In the genomic region with DNA sequence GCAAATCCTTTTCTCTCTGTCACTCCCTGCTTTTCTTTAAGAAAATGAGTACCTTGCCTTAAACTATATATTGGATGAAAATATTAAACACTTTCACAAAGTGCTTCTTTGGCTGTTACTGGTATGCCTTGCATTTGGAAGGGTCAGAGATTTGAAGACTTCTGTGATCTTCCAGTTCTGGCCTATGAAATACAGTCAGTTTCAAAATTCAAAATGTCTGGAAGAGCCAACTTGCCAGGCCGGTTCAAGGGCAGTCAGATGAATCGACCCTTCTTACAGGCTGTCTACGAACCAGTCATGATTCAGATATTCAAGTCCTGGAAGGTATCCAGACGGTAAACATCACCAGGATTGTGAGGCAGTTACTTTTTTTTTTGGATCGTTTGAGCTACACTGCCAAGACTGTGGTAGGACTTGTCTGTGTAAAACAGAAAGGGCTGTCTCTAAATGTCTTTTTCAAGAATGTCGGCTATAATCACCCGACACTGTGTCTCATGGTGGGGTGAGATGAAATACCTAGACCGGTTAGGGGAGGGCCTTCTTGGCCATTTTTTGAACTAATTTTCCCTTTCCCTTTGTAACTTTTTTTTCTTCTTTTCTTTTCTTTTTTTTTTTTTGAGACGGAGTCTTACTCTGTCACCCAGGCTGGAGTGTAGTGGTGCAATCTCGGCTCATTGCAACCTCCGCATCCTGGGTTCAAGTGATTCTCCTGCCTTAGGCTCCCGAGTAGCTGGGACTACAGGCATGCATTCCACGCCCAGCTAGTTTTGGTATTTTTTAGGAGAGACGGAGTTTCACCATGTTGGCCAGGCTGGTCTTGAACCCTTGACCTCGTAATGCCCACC, we compare ENCODE assay signal across 8 cellular contexts. TPM values are rescaled to one million over a fixed set of nuclear protein-coding genes. Genes with fewer than 3 reads are reported as not detected.
DNase-seq lines count a peak whose midpoint lies in the region; ATAC-seq and TF ChIP-seq lines count a peak whose summit lies in the region.

No MANE protein-coding gene starts in this region.

- peaks cover 100% of the 10 kb centered on the region for H3K79me2 ChIP-seq in HCT116 (ENCODE audit: insufficient read depth, low read length)

- no peak overlapping the region for H2AFZ ChIP-seq in HCT116 (ENCODE audit: low read depth, low read length, poor library complexity, severe bottlenecking)

- no peaks in the 10 kb centered on the region for H3K9me3 ChIP-seq in HCT116 (ENCODE audit: control insufficient read depth in 1 of 2, insufficient read depth in 1 of 2, low read depth in 1 of 2, low read length in 2 of 2)
- no peaks in the 10 kb centered on the region for H3K9me3 ChIP-seq in Panc1 (ENCODE audit: control insufficient read depth, insufficient read depth, low read depth, low read length)

- H3K27ac ChIP-seq in HCT116 (ENCODE audit: low read depth, low read length): peak overlapping the region; percentile 72
- peak overlapping the region; percentile 96 for H3K27ac ChIP-seq in Panc1 (ENCODE audit: low read length)
- H3K27ac ChIP-seq in epithelial cell of prostate: peak overlapping the region; percentile 99

- TF ChIP-seq CTCF in HCT116 (IDR thresholded peaks at IDR 0.05 in 2 of 3, conservative IDR thresholded peaks at IDR 0.05 in 1 of 3; ENCODE audit: borderline replicate concordance in 1 of 3, insufficient read depth in 1 of 3, low read depth in 2 of 3, low read length in 2 of 3): no peak
- no peak for TF ChIP-seq CTCF in Panc1 (IDR thresholded peaks at IDR 0.05)

- RAD21 ChIA-PET in HCT116 (lab: Charles Lee; ENCODE audit: low non-redundant PET in 1 of 2, low total read pairs in 2 of 2, uncharacterized antibody in 2 of 2, unreplicated experiment in 2 of 2): no interaction called here

- TF ChIP-seq POLR2A in HCT116 (IDR thresholded peaks at IDR 0.05; ENCODE audit: borderline replicate concordance, extremely low read depth, insufficient read depth, insufficient read length): no peak

- TF ChIP-seq RAD21 in HCT116 (IDR thresholded peaks at IDR 0.05; ENCODE audit: low read depth): no peak

- H3K4me1 ChIP-seq in HCT116 (ENCODE audit: control insufficient read depth in 1 of 2, insufficient read depth in 2 of 2, low read length in 2 of 2) (peaks cover 93 to 95% of the 10 kb centered on the region in 2 experiments), Panc1 (ENCODE audit: control insufficient read depth, insufficient read depth, low read length) (peaks cover 100% of the 10 kb centered on the region)

- in situ Hi-C loops in Panc1 (cut with HindIII; ENCODE audit: low pct_unique_long_range_greater_than_20kb, low sequenced_read_pairs): loop anchor here (25.0 kb wide), 2 partner anchors 1129 to 1679 kb away; partner anchors contain the start of genes C19orf47, LEUTX and PLD3

- peak overlapping the region; percentile 93 to 95 for H3K27ac Mint-ChIP-seq in natural killer cell treated with Interleukin-12 subunit alpha and Interleukin-12 subunit beta and Interleukin-15 and Interleukin-18, amount 100 ng/mL, for 72 hours

- peak overlapping the region; percentile 71 for H3K9ac ChIP-seq in HCT116 (ENCODE audit: low read length)

- H3K27me3 ChIP-seq in HCT116 (ENCODE audit: insufficient read depth, low read length): no peaks in the 10 kb centered on the region
- no peaks in the 10 kb centered on the region for H3K27me3 ChIP-seq in Panc1 (ENCODE audit: control insufficient read depth, insufficient read depth, low read length)

- peaks cover 10% of the 10 kb centered on the region; the same call in 1 of the 2 replicates for H4K20me1 ChIP-seq in HCT116 (ENCODE audit: insufficient read depth)

- POLR2A ChIA-PET in HCT116 (lab: Charles Lee): interaction anchor here (0.8 to 2.6 kb wide), 3 partner anchors 9 to 25 kb away, joined by 3 to 7 read pairs (median 4); partner anchors contain the start of gene ACTN4
- POLR2A ChIA-PET in Panc1 (lab: Charles Lee): interaction anchor here (0.6 to 2.3 kb wide), 15 partner anchors 9 to 1667 kb away, joined by 3 to 16 read pairs (median 6); partner anchors contain the start of genes ACTN4, MED29 and PAF1

- H3K36me3 Mint-ChIP-seq in natural killer cell treated with Interleukin-12 subunit alpha and Interleukin-12 subunit beta and Interleukin-15 and Interleukin-18, amount 100 ng/mL, for 72 hours: peaks cover 7% of the 10 kb centered on the region

- H3K4me1 Mint-ChIP-seq in natural killer cell treated with Interleukin-12 subunit alpha and Interleukin-12 subunit beta and Interleukin-15 and Interleukin-18, amount 100 ng/mL, for 72 hours (ENCODE audit: low read depth in 2 of 2): peaks cover 76 to 85% of the 10 kb centered on the region in 2 donors

- H3K4me3 Mint-ChIP-seq in natural killer cell treated with Interleukin-12 subunit alpha and Interleukin-12 subunit beta and Interleukin-15 and Interleukin-18, amount 100 ng/mL, for 72 hours: peak overlapping the region; percentile 79

- no peaks in the 10 kb centered on the region for H3K9me3 Mint-ChIP-seq in natural killer cell treated with Interleukin-12 subunit alpha and Interleukin-12 subunit beta and Interleukin-15 and Interleukin-18, amount 100 ng/mL, for 72 hours

- peak overlapping the region; percentile 75 for H3K4me2 ChIP-seq in HCT116 (ENCODE audit: low read length)

- DNase-seq in HCT116 (ENCODE audit: low read depth, low spot score): peak; percentile 83
- DNase-seq in Panc1 (ENCODE audit: low read depth, low spot score): peak; percentile 100
- peak; percentile 99 for DNase-seq in epithelial cell of prostate (ENCODE audit: low read depth, low spot score)
- no peak for DNase-seq in natural killer cell treated with Interleukin-12 subunit alpha and Interleukin-12 subunit beta and Interleukin-15 and Interleukin-18, amount 100 ng/mL, for 72 hours (ENCODE audit: low spot score)
- no peak for DNase-seq in KG1 (lab: John Stamatoyannopoulos, UW)

- H3K36me3 ChIP-seq in HCT116 (ENCODE audit: control insufficient read depth in 1 of 2, insufficient read depth in 2 of 2, low read length in 2 of 2) (peaks cover 4 to 14% of the 10 kb centered on the region in 2 experiments; a peak in 1 of 4 replicates), Panc1 (ENCODE audit: control insufficient read depth, insufficient read depth, low read length) (peaks cover 27% of the 10 kb centered on the region; the same call in 1 of the 2 replicates)

- H3K4me3 ChIP-seq in HCT116 (replicated peaks in 1 of 2; ENCODE audit: low read depth in 1 of 2, low read length in 2 of 2) (peak overlapping the region; percentile 19 to 37; a peak in 3 of 4 replicates), Panc1 (ENCODE audit: low read depth in 2 of 2, low read length in 2 of 2) (peak overlapping the region; percentile 2 to 31; a peak in 3 of 4 replicates)

- intact Hi-C loops in HCT116 (cut with micrococcal nuclease) (no loop called here), Panc1 (cut with micrococcal nuclease; ENCODE audit: unreplicated experiment) (loop anchor here (5.0 to 10.0 kb wide), 2 partner anchors 34 to 276 kb away; partner anchors contain the start of genes MRPS12 and SARS2)

- no peaks in the 10 kb centered on the region for H3K9me2 ChIP-seq in HCT116 (ENCODE audit: insufficient read depth)

- no peaks in the 10 kb centered on the region for H3K27me3 Mint-ChIP-seq in natural killer cell treated with Interleukin-12 subunit alpha and Interleukin-12 subunit beta and Interleukin-15 and Interleukin-18, amount 100 ng/mL, for 72 hours

- ATAC-seq in HCT116: peak; percentile 70
- peak; percentile 59 for ATAC-seq in Panc1
- no peak for ATAC-seq in natural killer cell treated with Interleukin-12 subunit alpha and Interleukin-12 subunit beta and Interleukin-15 and Interleukin-18, amount 100 ng/mL, for 72 hours
- no peak for ATAC-seq in GM21423 (IDR thresholded peaks at IDR 0.05; ENCODE audit: unreplicated experiment)
- no peak for ATAC-seq in HG03159 (IDR thresholded peaks at IDR 0.05; ENCODE audit: unreplicated experiment)
- ATAC-seq in HG02623 (IDR thresholded peaks at IDR 0.05; ENCODE audit: unreplicated experiment): no peak

- CTCF ChIA-PET in HCT116 (lab: Charles Lee) (interaction anchor here (1.1 to 1.6 kb wide), 3 partner anchors 22 to 256 kb away, joined by 3 to 4 read pairs (median 4); partner anchors contain the start of gene FAM98C), Panc1 (lab: Charles Lee) (interaction anchor here (0.6 to 1.7 kb wide), 9 partner anchors 10 to 1647 kb away, joined by 3 to 8 read pairs (median 4); no protein-coding TSS in a partner anchor)

- BruUV-seq in HCT116 (replicated peaks; lab: Mats Ljungman, UMichigan) (TSS peak; percentile 28), Panc1 (replicated peaks; lab: Mats Ljungman, UMichigan) (TSS peak; percentile 5)

TF ChIP-seq in HCT116, 20 proteins besides CTCF, POLR2A, EP300 and RAD21 (continues in another document):
- peak; percentile 62; the same call in 1 of the 2 replicates for TF ChIP-seq CBX3 (IDR thresholded peaks at IDR 0.05; ENCODE audit: low read depth)
- TF ChIP-seq YY1 (IDR thresholded peaks at IDR 0.05; ENCODE audit: extremely low read depth, insufficient replicate concordance, low read depth, low read length): peak; percentile 62
- TF ChIP-seq ZFX (IDR thresholded peaks at IDR 0.05): no peak
- TF ChIP-seq TCF7L2 (IDR thresholded peaks at IDR 0.05; ENCODE audit: borderline replicate concordance, extremely low read depth, insufficient read depth, insufficient read length): no peak
- peak; percentile 63; the same call in 1 of the 2 replicates for TF ChIP-seq FOSL1 (IDR thresholded peaks at IDR 0.05; ENCODE audit: low read depth)
- TF ChIP-seq SP1 (IDR thresholded peaks at IDR 0.05; ENCODE audit: low read depth): peak; percentile 76
- TF ChIP-seq JUND (IDR thresholded peaks at IDR 0.05): peak; percentile 52
- TF ChIP-seq, protein P1, sequence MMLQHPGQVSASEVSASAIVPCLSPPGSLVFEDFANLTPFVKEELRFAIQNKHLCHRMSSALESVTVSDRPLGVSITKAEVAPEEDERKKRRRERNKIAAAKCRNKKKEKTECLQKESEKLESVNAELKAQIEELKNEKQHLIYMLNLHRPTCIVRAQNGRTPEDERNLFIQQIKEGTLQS (IDR thresholded peaks at IDR 0.05): no peak

RNA-seq across cellular contexts. Expression of gene ACTN4, which starts 11.2 kb away (rescaled TPM):
- total RNA-seq in HCT116 (2021; ENCODE audit: unreplicated experiment) (651 TPM), Panc1 (2021; ENCODE audit: unreplicated experiment) (3,297 TPM)
- polyA plus RNA-seq in HCT116 (2012): 635 and 727 TPM in 2 replicates
- 5,405 TPM for polyA plus RNA-seq in Panc1 (2012; ENCODE audit: insufficient read length)
- 100 to 1,000 TPM; 342 to 574 TPM for total RNA-seq in natural killer cell treated with Interleukin-12 subunit alpha and Interleukin-12 subunit beta and Interleukin-15 and Interleukin-18, amount 100 ng/mL, for 72 hours

RNA-seq across cellular contexts. Expression of gene EIF3K, which starts 39.7 kb away (rescaled TPM):
- total RNA-seq in HCT116 (2021; ENCODE audit: unreplicated experiment) (313 TPM), Panc1 (2021; ENCODE audit: unreplicated experiment) (2,011 TPM)
- polyA plus RNA-seq in HCT116 (2012): 474 and 485 TPM in 2 replicates
- 2,958 TPM for polyA plus RNA-seq in Panc1 (2012; ENCODE audit: insufficient read length)
- 100 to 1,000 TPM; 216 to 286 TPM for total RNA-seq in natural killer cell treated with Interleukin-12 subunit alpha and Interleukin-12 subunit beta and Interleukin-15 and Interleukin-18, amount 100 ng/mL, for 72 hours

RNA-seq across cellular contexts. Expression of gene MAP4K1, which starts 40.9 kb away (rescaled TPM):
- total RNA-seq in HCT116 (2021; ENCODE audit: unreplicated experiment) (9.1 TPM), Panc1 (2021; ENCODE audit: unreplicated experiment) (11.1 TPM)
- polyA plus RNA-seq in HCT116 (2012): 2.1 and 2.2 TPM in 2 replicates
- polyA plus RNA-seq in Panc1 (2012; ENCODE audit: insufficient read length): 9.2 TPM
- 100 to 1,000 TPM in 1 of 2 donors, 10 to 100 TPM in 1; 81.4 to 318 TPM for total RNA-seq in natural killer cell treated with Interleukin-12 subunit alpha and Interleukin-12 subunit beta and Interleukin-15 and Interleukin-18, amount 100 ng/mL, for 72 hours

Comparison
In these comparisons a context has a peak if more than half of its experiments do, and no peak if none do; other contexts are left out.
1. ATAC-seq: peak in HCT116 (single experiment) and Panc1 (single experiment); none in natural killer cell treated with Interleukin-12 subunit alpha and Interleukin-12 subunit beta and Interleukin-15 and Interleukin-18, amount 100 ng/mL, for 72 hours (0 of 2), GM21423 (single experiment), HG03159 (single experiment) and HG02623 (single experiment).
2. DNase-seq: peak in HCT116 (single experiment), Panc1 (single experiment) and epithelial cell of prostate (single experiment); none in natural killer cell treated with Interleukin-12 subunit alpha and Interleukin-12 subunit beta and Interleukin-15 and Interleukin-18, amount 100 ng/mL, for 72 hours (single experiment) and KG1 (single experiment).
3. Peak in every context shown above with its lines, with median percentiles within 50 percentile points of each other: H3K27ac ChIP-seq.